Comparison of ENCODE assay signal across 9 cellular contexts in genomic region chr17:44587339-44587738, GRCh38. TPM values are rescaled to one million over a fixed set of nuclear protein-coding genes. Genes with fewer than 3 reads are reported as not detected.
DNase-seq lines count a peak whose midpoint lies in the region; ATAC-seq, FAIRE-seq and TF ChIP-seq lines count a peak whose summit lies in the region.
"Had no signal": no experiment of that assay in that cellular context is flagged by ENCODE, and none has a peak within 500 bp of the region (broad histone marks: within the 10 kb centered on the region; RNA-seq: fewer than 3 reads in every experiment).

No MANE protein-coding gene starts in this region.

- no peaks in the 10 kb centered on the region for H3K9me3 Mint-ChIP-seq in CD8-positive, alpha-beta memory T cell

- intact Hi-C loops in kidney (cut with DNase I) = no loop called here

- FAIRE-seq in A549 (lab: Jason Lieb, UNC) (peak; percentile 100), kidney (lab: Jason Lieb, UNC) (no peak)

- H3K4me3 ChIP-seq in A549 (no peak overlapping the region), HUES48 (ENCODE audit: low read depth, low read length) (no peak overlapping the region), kidney (ENCODE audit: low read length in 2 of 2) (no peak overlapping the region)
- no peak overlapping the region for H3K4me3 ChIP-seq in CD8-positive, alpha-beta memory T cell (ENCODE audit: low read length)
- H3K4me3 ChIP-seq: BLaER1 treated with 17β-estradiol and CSF1 and Interleukin-3, amounts not matched to agents 10 nM and 100 nM had no signal

- H3K27ac ChIP-seq in A549 (peak overlapping the region; percentile 94 to 98), HUES48 (ENCODE audit: low read depth, low read length) (peak overlapping the region; percentile 78), kidney (ENCODE audit: low read depth in 2 of 2, low read length in 2 of 2) (no peak overlapping the region)
- no peak overlapping the region for H3K27ac ChIP-seq in CD8-positive, alpha-beta memory T cell (ENCODE audit: low read depth, low read length)
- H3K27ac ChIP-seq: BLaER1 treated with 17β-estradiol and CSF1 and Interleukin-3, amounts not matched to agents 10 nM and 100 nM had no signal

- POLR2A ChIA-PET in A549 (lab: Yijun Ruan, JAX) = interaction anchor here (0.5 to 1.6 kb wide), 14 partner anchors 12 to 1678 kb away, joined by 3 to 20 read pairs (median 5); partner anchors contain the start of genes FZD2 and GPATCH8
- POLR2A ChIA-PET in CD8-positive, alpha-beta memory T cell (lab: Charles Lee) = no interaction called here

- H3K27ac Mint-ChIP-seq in CD8-positive, alpha-beta memory T cell = no peak overlapping the region

- peaks cover 3 to 9% of the 10 kb centered on the region in 2 donors for H3K27me3 Mint-ChIP-seq in CD8-positive, alpha-beta memory T cell

- TF ChIP-seq RAD21 in A549 (conservative IDR thresholded peaks at IDR 0.05 in 1 of 2, IDR thresholded peaks at IDR 0.05 in 1 of 2) = peak; percentile 46 to 48; a peak in 3 of 5 replicates

- CTCF ChIA-PET in A549 (lab: Yijun Ruan, JAX) = interaction anchor here (0.5 to 4.2 kb wide), 15 partner anchors 8 to 359 kb away, joined by 3 to 33 read pairs (median 4); no protein-coding TSS in a partner anchor
- CTCF ChIA-PET in CD8-positive, alpha-beta memory T cell (lab: Charles Lee) = no interaction called here

- peak; percentile 49 to 77; a peak in 2 of 5 replicates for TF ChIP-seq EP300 in A549 (IDR thresholded peaks at IDR 0.05)

- no peaks in the 10 kb centered on the region for H3K36me3 Mint-ChIP-seq in CD8-positive, alpha-beta memory T cell

- H3K36me3 ChIP-seq in HUES48 (ENCODE audit: control insufficient read depth, insufficient read depth, low read length) = no peaks in the 10 kb centered on the region
- H3K36me3 ChIP-seq in kidney (ENCODE audit: control insufficient read depth in 1 of 2, insufficient read depth in 2 of 2, low read length in 2 of 2) = no peaks in the 10 kb centered on the region
- no peaks in the 10 kb centered on the region for H3K36me3 ChIP-seq in CD8-positive, alpha-beta memory T cell (ENCODE audit: insufficient read depth, low read length)
- H3K36me3 ChIP-seq: BLaER1 treated with 17β-estradiol and CSF1 and Interleukin-3, amounts not matched to agents 10 nM and 100 nM had no signal

- no peak overlapping the region for H3K9ac ChIP-seq in HUES48 (ENCODE audit: low read depth, low read length)
- no peak overlapping the region for H3K9ac ChIP-seq in kidney (ENCODE audit: low read length in 2 of 2)
- H3K9ac ChIP-seq: BLaER1 treated with 17β-estradiol and CSF1 and Interleukin-3, amounts not matched to agents 10 nM and 100 nM had no signal

- H3K27me3 ChIP-seq in HUES48 (ENCODE audit: control insufficient read depth, insufficient read depth, low read length) = no peaks in the 10 kb centered on the region
- no peaks in the 10 kb centered on the region for H3K27me3 ChIP-seq in CD8-positive, alpha-beta memory T cell (ENCODE audit: insufficient read depth, low read length, poor library complexity, severe bottlenecking)
- H3K27me3 ChIP-seq: BLaER1 treated with 17β-estradiol and CSF1 and Interleukin-3, amounts not matched to agents 10 nM and 100 nM had no signal

- DNase-seq in A549 (ENCODE audit: low read depth in 1 of 2, low spot score in 1 of 2) (peak; percentile 96 to 97), T47D (ENCODE audit: low read depth in 1 of 2, low spot score in 1 of 2) (peak; percentile 65 to 76), kidney (peak; percentile 73), NCI-H146 treated with DMSO at 0.1 percent for 48 hours (lab: John Stamatoyannopoulos, UW; ENCODE audit: unreplicated experiment) (no peak), NCI-H146 (lab: John Stamatoyannopoulos, UW) (no peak), mesenteric fat pad (ENCODE audit: low spot score) (no peak)
- no peak for DNase-seq in CD8-positive, alpha-beta memory T cell

- H3K4me3 Mint-ChIP-seq in CD8-positive, alpha-beta memory T cell = no peak overlapping the region

- peak; percentile 100 for ATAC-seq in A549

- H3K9me3 ChIP-seq in A549 (no peaks in the 10 kb centered on the region), HUES48 (ENCODE audit: control insufficient read depth, insufficient read depth, low read length) (no peaks in the 10 kb centered on the region), kidney (ENCODE audit: control insufficient read depth in 1 of 2, low read length in 2 of 2) (no peaks in the 10 kb centered on the region)
- H3K9me3 ChIP-seq in CD8-positive, alpha-beta memory T cell (ENCODE audit: low read length) = no peaks in the 10 kb centered on the region
- H3K9me3 ChIP-seq: BLaER1 treated with 17β-estradiol and CSF1 and Interleukin-3, amounts not matched to agents 10 nM and 100 nM had no signal

- no peak for TF ChIP-seq POLR2A in A549 (IDR thresholded peaks at IDR 0.05; ENCODE audit: low read length)

- peak overlapping the region; percentile 71 for H3K4me2 ChIP-seq in A549
- H3K4me2 ChIP-seq: BLaER1 treated with 17β-estradiol and CSF1 and Interleukin-3, amounts not matched to agents 10 nM and 100 nM had no signal

- peaks cover 50% of the 10 kb centered on the region for H3K4me1 ChIP-seq in A549
- H3K4me1 ChIP-seq in HUES48 (ENCODE audit: control insufficient read depth, insufficient read depth, low read length) = no peaks in the 10 kb centered on the region
- no peaks in the 10 kb centered on the region for H3K4me1 ChIP-seq in kidney (ENCODE audit: control insufficient read depth in 1 of 2, insufficient read depth in 1 of 2, low read depth in 1 of 2, low read length in 2 of 2)
- no peaks in the 10 kb centered on the region for H3K4me1 ChIP-seq in CD8-positive, alpha-beta memory T cell (ENCODE audit: insufficient read depth, low read length)

- in situ Hi-C loops in T47D (cut with HindIII; ENCODE audit: low pct_unique_long_range_greater_than_20kb, low sequenced_read_pairs) = no loop called here

- 0% methylated on average over 2 of the region's 2 CpGs for WGBS in A549 (ENCODE audit: missing lambda C conversion rate)

- TF ChIP-seq CTCF in A549 (IDR thresholded peaks at IDR 0.05) (no peak), kidney (IDR thresholded peaks at IDR 0.05; ENCODE audit: borderline replicate concordance, extremely low read depth, insufficient read depth) (no peak)

- no peaks in the 10 kb centered on the region for H3K4me1 Mint-ChIP-seq in CD8-positive, alpha-beta memory T cell

TF ChIP-seq in A549, 52 proteins besides CTCF, POLR2A, EP300 and RAD21 (continues in another document):
- TF ChIP-seq MAX (IDR thresholded peaks at IDR 0.05) (peak; percentile 92), HOXB5 (CRISPR knock-in tag; IDR thresholded peaks at IDR 0.05) (0 out of 2 replicates have a peak, but pooled peaks have one; percentile 68), E2F6 (IDR thresholded peaks at IDR 0.05; ENCODE audit: borderline replicate concordance, low read depth) (peak; percentile 21; the same call in 1 of the 2 replicates), NR3C1 (IDR thresholded peaks at IDR 0.05) (no peak), HMGXB4 (CRISPR knock-in tag; IDR thresholded peaks at IDR 0.05; ENCODE audit: borderline replicate concordance) (no peak), JUN (IDR thresholded peaks at IDR 0.05) (peak in 1 of 2 experiments; percentile 87; a peak in 2 of 5 replicates), ATOH8 (CRISPR knock-in tag; IDR thresholded peaks at IDR 0.05; ENCODE audit: low read depth) (peak; percentile 71; the same call in 1 of the 2 replicates), EHF (CRISPR knock-in tag; IDR thresholded peaks at IDR 0.05) (0 out of 2 replicates have a peak, but pooled peaks have one; percentile 0), JUNB (IDR thresholded peaks at IDR 0.05) (peak; percentile 72), ZSCAN20 (CRISPR knock-in tag; IDR thresholded peaks at IDR 0.05) (no peak), GATA3 (IDR thresholded peaks at IDR 0.05; ENCODE audit: borderline replicate concordance) (peak; percentile 92), RARB (CRISPR knock-in tag; IDR thresholded peaks at IDR 0.05) (no peak)

RNA-seq across cellular contexts. Expression of gene FZD2, which starts 30.1 kb away (rescaled TPM):
- 25.8 and 26.9 TPM in 2 replicates for polyA plus RNA-seq in A549 (2011; rRNA removed)
- 61.7 and 106 TPM in 2 replicates for polyA plus RNA-seq in A549 (2012; cell fraction: cytosol; rRNA removed)
- polyA plus RNA-seq in A549 (2012; cell fraction: nucleus; rRNA removed) = 144 and 234 TPM in 2 replicates
- polyA plus RNA-seq in A549 (2017; fragmentation: RNase III; extraction: RNeasy Plus Mini Kit Qiagen cat#74134 plus additional on column Dnase treatment) = 42.0 to 62.4 TPM (median 54.9 TPM) in 3 replicates
- 33.1 and 61.1 TPM in 2 replicates for polyA minus RNA-seq in A549 (2011; rRNA and poly(A)+ RNA removed)
- total RNA-seq in kidney = 4.7 TPM
- 5.5 TPM for polyA plus RNA-seq in kidney (ENCODE audit: insufficient read depth, low read depth, low replicate concordance)
- 3.9 TPM for total RNA-seq in mesenteric fat pad
- total RNA-seq in CD8-positive, alpha-beta memory T cell = under 1 TPM in 1 of 2 experiments, not detected in 1; 0.11 TPM
- not detected for polyA plus RNA-seq in CD8-positive, alpha-beta memory T cell

Comparison
In these comparisons a context has a peak if more than half of its experiments do, and no peak if none do; other contexts are left out.
1. DNase-seq: peak in A549 (2 of 2), T47D (2 of 2) and kidney (single experiment); none in NCI-H146 treated with DMSO at 0.1 percent for 48 hours (single experiment), NCI-H146 (single experiment), mesenteric fat pad (single experiment) and CD8-positive, alpha-beta memory T cell (0 of 5).
2. H3K27ac ChIP-seq: peak in A549 (2 of 2) and HUES48 (single experiment); none in kidney (0 of 2) and CD8-positive, alpha-beta memory T cell (single experiment).